ENCODE assay signal across 8 cellular contexts in genomic region chr10:97737770-97738265, GRCh38. TPM values are rescaled to one million over a fixed set of nuclear protein-coding genes. Genes with fewer than 3 reads are reported as not detected.
A peak's percentile ranks its signal among the peaks of the same experiment; 100 is the strongest.
DNase-seq lines count a peak whose midpoint lies in the region; ATAC-seq, FAIRE-seq and TF ChIP-seq lines count a peak whose summit lies in the region.

No MANE protein-coding gene starts in this region.

- H3K27me3 ChIP-seq in Peyer's patch, result no peaks in the 10 kb centered on the region
- no peaks in the 10 kb centered on the region for H3K27me3 ChIP-seq in small intestine (ENCODE audit: control insufficient read depth in 2 of 2, insufficient read depth in 2 of 2, low read length in 2 of 2)

- DNase-seq in AG10803 (ENCODE audit: low read depth), result no peak
- DNase-seq in Peyer's patch, result no peak
- DNase-seq in fibroblast of villous mesenchyme (ENCODE audit: low read depth), result no peak
- no peak for DNase-seq in small intestine
- no peak for DNase-seq in NCI-H526 treated with DMSO at 0.1 percent for 48 hours (lab: John Stamatoyannopoulos, UW)
- no peak for DNase-seq in NCI-H2227 treated with DMSO at 0.1 percent for 48 hours (lab: John Stamatoyannopoulos, UW)

- ATAC-seq in GM21526 (IDR thresholded peaks at IDR 0.05; ENCODE audit: low FRiP score, unreplicated experiment) (peak; percentile 19), HG03521 (IDR thresholded peaks at IDR 0.05; ENCODE audit: unreplicated experiment) (no peak)

- H3K4me3 ChIP-seq in AG10803 (ENCODE audit: low read length), result peak overlapping the region; percentile 96
- H3K4me3 ChIP-seq in Peyer's patch, result peak overlapping the region; percentile 79 to 97 (median 94)
- H3K4me3 ChIP-seq in fibroblast of villous mesenchyme (ENCODE audit: low read depth, low read length), result peak overlapping the region; percentile 92
- peak overlapping the region; percentile 88 to 98 for H3K4me3 ChIP-seq in small intestine (ENCODE audit: low read depth in 1 of 2, low read length in 2 of 2)

- H3K4me1 ChIP-seq in Peyer's patch (peaks cover 0 to 12% (median 9%) of the 10 kb centered on the region in 4 donors), small intestine (ENCODE audit: control insufficient read depth in 2 of 2, insufficient read depth in 1 of 2, low read depth in 1 of 2, low read length in 1 of 2) (peaks cover 5 to 11% of the 10 kb centered on the region in 2 donors)

- H3K9me3 ChIP-seq in Peyer's patch (no peaks in the 10 kb centered on the region), small intestine (ENCODE audit: control insufficient read depth, low read depth) (no peaks in the 10 kb centered on the region)

- TF ChIP-seq POLR2A in Peyer's patch (IDR thresholded peaks at IDR 0.05), result no peak

- TF ChIP-seq CTCF in AG10803 (conservative IDR thresholded peaks at IDR 0.05; ENCODE audit: low read length) (no peak), Peyer's patch (IDR thresholded peaks at IDR 0.05) (no peak), fibroblast of villous mesenchyme (IDR thresholded peaks at IDR 0.05; ENCODE audit: insufficient read depth, low read depth, low read length) (no peak)

- 32 to 42% (median 42%) methylated on average over 14 of the region's 14 CpGs for WGBS in small intestine, 3 donors

- H3K36me3 ChIP-seq in Peyer's patch, result peaks cover 0 to 21% (median 0%) of the 10 kb centered on the region in 3 donors
- H3K36me3 ChIP-seq in small intestine (ENCODE audit: control insufficient read depth in 2 of 2, insufficient read depth in 2 of 2, low read length in 2 of 2), result peaks cover 0 to 5% of the 10 kb centered on the region in 2 donors

- H3K27ac ChIP-seq in Peyer's patch, result peak overlapping the region; percentile 93 to 98 (median 95)
- peak overlapping the region in 1 of 2 donors; percentile 99 for H3K27ac ChIP-seq in small intestine (ENCODE audit: low read depth in 1 of 2, low read length in 1 of 2)

- FAIRE-seq in small intestine (lab: Jason Lieb, UNC), result no peak

RNA-seq across cellular contexts. Expression of gene ZFYVE27, which starts 0.9 kb away (rescaled TPM):
- total RNA-seq in Peyer's patch, result 100 to 1,000 TPM in 1 of 4 donors, 10 to 100 TPM in 3; 61.1 to 121 (median 89.3) TPM
- total RNA-seq in fibroblast of villous mesenchyme, result 19.6 and 22.0 TPM in 2 replicates
- 10 to 100 TPM; 21.6 to 30.7 (median 28.6) TPM for polyA plus RNA-seq in small intestine

RNA-seq across cellular contexts. Expression of gene MARVELD1, which starts 24.3 kb away (rescaled TPM):
- total RNA-seq in Peyer's patch (10 to 100 TPM in 1 of 4 donors, 1 to 10 TPM in 3; 3.5 to 10.3 (median 7.1) TPM), fibroblast of villous mesenchyme (44.0 and 58.9 TPM in 2 replicates)
- 10 to 100 TPM in 1 of 3 donors, 1 to 10 TPM in 2; 1.6 to 16.4 (median 4.0) TPM for polyA plus RNA-seq in small intestine

RNA-seq across cellular contexts. Expression of gene SFRP5, which starts 34.0 kb away (rescaled TPM):
- total RNA-seq in Peyer's patch (10 to 100 TPM in 3 of 4 donors, not detected in 1; 18.0 to 67.3 (median 48.9) TPM), fibroblast of villous mesenchyme (not detected in 2 replicates)
- polyA plus RNA-seq in small intestine, result 100 to 1,000 TPM in 1 of 3 donors, 10 to 100 TPM in 2; 41.7 to 110 (median 65.9) TPM

RNA-seq across cellular contexts. Expression of gene AVPI1, which starts 50.8 kb away (rescaled TPM):
- 10 to 100 TPM; 15.7 to 66.5 (median 47.4) TPM for total RNA-seq in Peyer's patch
- total RNA-seq in fibroblast of villous mesenchyme, result 12.5 and 19.6 TPM in 2 replicates
- polyA plus RNA-seq in small intestine, result 10 to 100 TPM; 18.2 to 48.9 (median 44.7) TPM
